Comparison of ENCODE assay signal across 8 cellular contexts in the genomic region with DNA sequence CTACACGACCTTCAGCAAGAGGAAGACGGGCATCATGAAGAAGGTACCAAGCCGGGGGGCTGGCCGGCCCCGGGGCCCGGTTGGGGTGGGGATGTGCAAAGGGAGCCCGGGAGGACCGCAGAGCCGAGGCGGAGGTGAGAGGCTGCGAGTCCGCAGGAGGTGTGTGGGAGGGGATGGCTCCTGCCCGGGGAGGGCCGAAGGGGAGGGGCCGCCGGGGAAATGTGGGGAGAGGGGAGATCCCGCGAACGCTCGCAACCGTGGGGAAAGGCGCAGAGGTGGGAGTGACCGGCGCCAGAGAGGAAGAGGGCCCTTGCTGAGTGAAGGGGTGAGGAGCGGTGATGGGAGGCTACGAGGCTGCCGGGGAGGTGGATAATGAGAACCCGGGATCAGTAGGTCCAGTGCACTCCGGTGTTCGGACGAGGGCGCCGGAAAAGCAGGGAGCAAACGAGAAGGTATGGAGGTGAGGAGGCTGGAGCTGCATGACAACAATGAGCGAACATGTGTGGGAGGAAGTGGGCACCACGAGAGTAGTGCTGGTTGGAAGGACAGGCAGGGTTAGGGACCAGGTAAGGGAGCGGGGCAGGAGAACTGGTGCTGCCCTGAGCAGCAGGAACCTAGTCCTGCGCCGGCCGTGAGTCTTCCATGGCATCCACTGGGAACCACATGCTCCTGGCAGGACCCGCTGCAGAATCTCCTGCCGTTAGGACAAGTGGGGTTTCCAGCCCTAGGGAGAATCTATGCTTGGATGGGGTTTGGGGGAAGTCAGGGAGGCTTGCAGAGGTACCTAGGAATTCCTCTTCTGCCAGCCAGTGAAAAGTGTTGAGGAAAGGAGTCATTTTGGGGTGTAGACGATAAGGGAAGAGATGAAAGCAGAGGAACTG. TPM values are rescaled to one million over a fixed set of nuclear protein-coding genes. Genes with fewer than 3 reads are reported as not detected.
DNase-seq lines count a peak whose midpoint lies in the region; ATAC-seq, FAIRE-seq and TF ChIP-seq lines count a peak whose summit lies in the region.

No MANE protein-coding gene starts in this region.

- H3K9me1 ChIP-seq in keratinocyte (ENCODE audit: control insufficient read depth, extremely low read depth, insufficient read depth, low read length), result no peaks in the 10 kb centered on the region

- DNase-seq in CD8-positive, alpha-beta T cell, result peak; percentile 16 to 66 (median 43)
- DNase-seq in HuH-7.5 (ENCODE audit: low spot score) (peak; percentile 47), T-helper 22 cell (ENCODE audit: low read depth) (peak; percentile 51), MCF 10A (ENCODE audit: unreplicated experiment) (peak; percentile 36), keratinocyte (ENCODE audit: low read depth, low spot score) (no peak), small intestine (peak; percentile 43), NCI-H2107 treated with DMSO at 0.1 percent for 48 hours (lab: John Stamatoyannopoulos, UW; ENCODE audit: unreplicated experiment) (no peak), NCI-H1694 (lab: John Stamatoyannopoulos, UW) (no peak)

- peaks cover 37% of the 10 kb centered on the region for H3K79me2 ChIP-seq in keratinocyte (ENCODE audit: control insufficient read depth, insufficient read depth, low read length)

- peak overlapping the region; percentile 70 for H3K27ac ChIP-seq in CD8-positive, alpha-beta T cell (ENCODE audit: low read depth, low read length)
- peak overlapping the region; percentile 22 for H3K27ac ChIP-seq in keratinocyte (ENCODE audit: control insufficient read depth, insufficient read depth, low read length)
- peak overlapping the region; percentile 83 to 95 for H3K27ac ChIP-seq in small intestine (ENCODE audit: low read depth in 1 of 2, low read length in 1 of 2)

- 1 to 2% (median 2%) methylated on average over 42 to 43 of the region's 43 CpGs for WGBS in small intestine, 3 donors

- no peak for ATAC-seq in CD8-positive, alpha-beta T cell

- H3K9me3 ChIP-seq in CD8-positive, alpha-beta T cell (ENCODE audit: low read length), result no peaks in the 10 kb centered on the region
- H3K9me3 ChIP-seq in keratinocyte (ENCODE audit: control insufficient read depth, low read depth, low read length), result no peaks in the 10 kb centered on the region
- no peaks in the 10 kb centered on the region for H3K9me3 ChIP-seq in small intestine (ENCODE audit: control insufficient read depth, low read depth)

- TF ChIP-seq CTCF in CD8-positive, alpha-beta T cell (IDR thresholded peaks at IDR 0.05), result no peak
- no peak for TF ChIP-seq CTCF in MCF 10A (IDR thresholded peaks at IDR 0.05; ENCODE audit: unreplicated experiment)
- TF ChIP-seq CTCF in keratinocyte (optimal IDR thresholded peaks at IDR 0.05 in 1 of 3, IDR thresholded peaks at IDR 0.05 in 1 of 3, conservative IDR thresholded peaks at IDR 0.05 in 1 of 3; ENCODE audit: extremely low read depth in 1 of 3, insufficient read depth in 2 of 3, low read length in 3 of 3), result no peak

- peaks cover 45% of the 10 kb centered on the region for H3K4me1 Mint-ChIP-seq in CD8-positive, alpha-beta T cell (ENCODE audit: low read depth)
- peaks cover 30% of the 10 kb centered on the region for H3K4me1 Mint-ChIP-seq in MCF 10A (ENCODE audit: insufficient read depth, unreplicated experiment)

- no TSS peak for BruUV-seq in MCF 10A (replicated peaks; lab: Mats Ljungman, UMichigan)

- FAIRE-seq in keratinocyte (lab: Jason Lieb, UNC), result no peak
- FAIRE-seq in small intestine (lab: Jason Lieb, UNC), result no peak

- peak overlapping the region; percentile 95 for H3K27ac Mint-ChIP-seq in CD8-positive, alpha-beta T cell
- peak overlapping the region; percentile 83 for H3K27ac Mint-ChIP-seq in MCF 10A (ENCODE audit: low read depth, unreplicated experiment)

- H4K20me1 ChIP-seq in keratinocyte (ENCODE audit: control insufficient read depth, extremely low read depth, insufficient read depth, low read length), result peaks cover 3% of the 10 kb centered on the region

- peak overlapping the region; percentile 91 for H3K4me3 Mint-ChIP-seq in CD8-positive, alpha-beta T cell
- peak overlapping the region; percentile 87 for H3K4me3 Mint-ChIP-seq in MCF 10A (ENCODE audit: unreplicated experiment)

- no peak overlapping the region for H2AFZ ChIP-seq in keratinocyte (ENCODE audit: control insufficient read depth, low read length)

- H3K36me3 Mint-ChIP-seq in CD8-positive, alpha-beta T cell, result peaks cover 26% of the 10 kb centered on the region
- peaks cover 32% of the 10 kb centered on the region for H3K36me3 Mint-ChIP-seq in MCF 10A (ENCODE audit: insufficient read depth, unreplicated experiment)

- H3K27me3 Mint-ChIP-seq in CD8-positive, alpha-beta T cell (ENCODE audit: low read depth), result no peaks in the 10 kb centered on the region
- no peaks in the 10 kb centered on the region for H3K27me3 Mint-ChIP-seq in MCF 10A (ENCODE audit: insufficient read depth, unreplicated experiment)

- peak overlapping the region; percentile 58 for H3K4me3 ChIP-seq in CD8-positive, alpha-beta T cell (ENCODE audit: low read depth, low read length)
- peak overlapping the region; percentile 49 to 79 (median 78) for H3K4me3 ChIP-seq in keratinocyte (ENCODE audit: control insufficient read depth in 2 of 3, extremely low read depth in 1 of 3, insufficient read depth in 2 of 3, low read depth in 1 of 3, low read length in 3 of 3)
- peak overlapping the region; percentile 92 to 97 for H3K4me3 ChIP-seq in small intestine (ENCODE audit: low read depth in 1 of 2, low read length in 2 of 2)

- H3K4me2 ChIP-seq in keratinocyte (ENCODE audit: control insufficient read depth, extremely low read depth, insufficient read depth, low read depth, low read length), result peak overlapping the region; percentile 95

- CTCF ChIA-PET in CD8-positive, alpha-beta T cell (lab: Charles Lee), result interaction anchor here (1.4 to 1.9 kb wide), 2 partner anchors 29 to 58 kb away, joined by 4 to 6 read pairs; no protein-coding TSS in a partner anchor
- CTCF ChIA-PET in MCF 10A (lab: Yijun Ruan, JAX), result interaction anchor here (0.6 to 1.5 kb wide), 10 partner anchors 20 to 721 kb away, joined by 3 to 7 read pairs (median 3); a partner anchor contains a TSS

- H3K27me3 ChIP-seq in CD8-positive, alpha-beta T cell (ENCODE audit: insufficient read depth, low read length), result no peaks in the 10 kb centered on the region
- H3K27me3 ChIP-seq in keratinocyte (ENCODE audit: control insufficient read depth, extremely low read depth, insufficient read depth, low read length), result no peaks in the 10 kb centered on the region
- no peaks in the 10 kb centered on the region for H3K27me3 ChIP-seq in small intestine (ENCODE audit: control insufficient read depth in 2 of 2, insufficient read depth in 2 of 2, low read length in 2 of 2)

- intact Hi-C loops in CD8-positive, alpha-beta T cell (cut with DNase I, micrococcal nuclease), result loop anchor here (5.0 to 10.0 kb wide), 8 partner anchors 255 to 1438 kb away; a partner anchor contains a TSS
- intact Hi-C loops in MCF 10A (cut with micrococcal nuclease), result loop anchor here (5.0 kb wide), 1 partner anchor 345 kb away; a partner anchor contains a TSS

- peaks cover 40% of the 10 kb centered on the region for H3K4me1 ChIP-seq in CD8-positive, alpha-beta T cell (ENCODE audit: insufficient read depth, low read length)
- H3K4me1 ChIP-seq in keratinocyte (ENCODE audit: control insufficient read depth, extremely low read depth, insufficient read depth, low read length), result peaks cover 26% of the 10 kb centered on the region
- H3K4me1 ChIP-seq in small intestine (ENCODE audit: control insufficient read depth in 2 of 2, insufficient read depth in 1 of 2, low read depth in 1 of 2, low read length in 1 of 2), result peaks cover 5 to 7% of the 10 kb centered on the region in 2 donors

- dilution Hi-C loops in keratinocyte (cut with MboI; ENCODE audit: extremely low pct_ligation_motif_present, low sequenced_read_pairs), result no loop called here

- POLR2A ChIA-PET in CD8-positive, alpha-beta T cell (lab: Charles Lee), result interaction anchor here (0.7 to 2.5 kb wide), 7 partner anchors 9 to 290 kb away, joined by 3 to 8 read pairs (median 4); a partner anchor contains a TSS
- POLR2A ChIA-PET in MCF 10A (lab: Yijun Ruan, JAX), result interaction anchor here (0.5 to 6.1 kb wide), 23 partner anchors 9 to 1268 kb away, joined by 3 to 44 read pairs (median 4); a partner anchor contains a TSS

- no peaks in the 10 kb centered on the region for H3K9me3 Mint-ChIP-seq in CD8-positive, alpha-beta T cell
- no peaks in the 10 kb centered on the region for H3K9me3 Mint-ChIP-seq in MCF 10A (ENCODE audit: unreplicated experiment)

- peak overlapping the region; percentile 81 for H3K9ac ChIP-seq in keratinocyte (ENCODE audit: control insufficient read depth, extremely low read depth, insufficient read depth, low read length)

- peaks cover 10% of the 10 kb centered on the region for H3K36me3 ChIP-seq in CD8-positive, alpha-beta T cell (ENCODE audit: insufficient read depth, low read length)
- peaks cover 14 to 17% of the 10 kb centered on the region in 2 experiments for H3K36me3 ChIP-seq in keratinocyte (ENCODE audit: control insufficient read depth in 2 of 2, extremely low read depth in 1 of 2, insufficient read depth in 2 of 2, low read length in 2 of 2)
- H3K36me3 ChIP-seq in small intestine (ENCODE audit: control insufficient read depth in 2 of 2, insufficient read depth in 2 of 2, low read length in 2 of 2), result peaks cover 2 to 4% of the 10 kb centered on the region in 2 donors

RNA-seq across cellular contexts. Expression of a gene that starts 1.3 kb away (rescaled TPM):
- total RNA-seq in CD8-positive, alpha-beta T cell, result 10 to 100 TPM; 26.1 TPM
- 29.7 and 32.1 TPM in 2 replicates for total RNA-seq in MCF 10A (2022)
- polyA plus RNA-seq in keratinocyte (26.0 to 39.2 TPM (median 28.5 TPM) in 3 replicates), small intestine (10 to 100 TPM in 2 of 3 donors, 1 to 10 TPM in 1; 8.9 to 24.0 (median 10.8) TPM)
- polyA plus RNA-seq in keratinocyte (2011; ENCODE audit: low read depth), result 1.7 TPM
- 26.7 and 39.0 TPM in 2 replicates for polyA plus RNA-seq in keratinocyte (2011; cell fraction: cytosol; rRNA removed)
- 36.4 and 40.4 TPM in 2 replicates for polyA plus RNA-seq in keratinocyte (2011; cell fraction: nucleus; rRNA removed)
- polyA plus RNA-seq in keratinocyte (2012; ENCODE audit: low replicate concordance), result 14.9 and 28.2 TPM in 2 replicates
- polyA minus RNA-seq in keratinocyte, result 41.7 to 91.8 TPM (median 51.9 TPM) in 3 replicates
- polyA minus RNA-seq in keratinocyte (2011; cell fraction: cytosol; rRNA and poly(A)+ RNA removed), result 43.2 TPM
- polyA minus RNA-seq in keratinocyte (2011; cell fraction: nucleus; rRNA and poly(A)+ RNA removed), result 21.7 and 24.4 TPM in 2 replicates

RNA-seq across cellular contexts. Expression of a gene that starts 9.6 kb away (rescaled TPM):
- 10 to 100 TPM; 72.0 to 77.2 TPM for total RNA-seq in CD8-positive, alpha-beta T cell
- 39.6 and 42.8 TPM in 2 replicates for total RNA-seq in MCF 10A (2022)
- polyA plus RNA-seq in keratinocyte, result 19.0 to 23.0 TPM (median 21.6 TPM) in 3 replicates
- 92.8 TPM for polyA plus RNA-seq in keratinocyte (2011; ENCODE audit: low read depth)
- 7.7 and 10.8 TPM in 2 replicates for polyA plus RNA-seq in keratinocyte (2011; cell fraction: cytosol; rRNA removed)
- polyA plus RNA-seq in keratinocyte (2011; cell fraction: nucleus; rRNA removed), result 167 and 182 TPM in 2 replicates
- 21.1 and 53.9 TPM in 2 replicates for polyA plus RNA-seq in keratinocyte (2012; ENCODE audit: low replicate concordance)
- 28.1 to 39.9 TPM (median 28.5 TPM) in 3 replicates for polyA minus RNA-seq in keratinocyte
- polyA minus RNA-seq in keratinocyte (2011; cell fraction: cytosol; rRNA and poly(A)+ RNA removed), result 10.2 TPM
- 41.5 and 43.8 TPM in 2 replicates for polyA minus RNA-seq in keratinocyte (2011; cell fraction: nucleus; rRNA and poly(A)+ RNA removed)
- 10 to 100 TPM; 22.2 to 86.2 (median 66.0) TPM for polyA plus RNA-seq in small intestine

RNA-seq across cellular contexts. Expression of a gene that starts 56.9 kb away (rescaled TPM):
- 10 to 100 TPM; 19.6 to 26.8 TPM for total RNA-seq in CD8-positive, alpha-beta T cell
- total RNA-seq in MCF 10A (2022), result 52.5 and 91.0 TPM in 2 replicates
- polyA plus RNA-seq in keratinocyte (57.1 to 98.6 TPM (median 73.9 TPM) in 3 replicates), small intestine (100 to 1,000 TPM; 313 to 370 (median 340) TPM)
- polyA plus RNA-seq in keratinocyte (2011; ENCODE audit: low read depth), result 20.1 TPM
- polyA plus RNA-seq in keratinocyte (2011; cell fraction: cytosol; rRNA removed), result 34.0 and 80.6 TPM in 2 replicates
- 33.7 and 38.8 TPM in 2 replicates for polyA plus RNA-seq in keratinocyte (2011; cell fraction: nucleus; rRNA removed)
- polyA plus RNA-seq in keratinocyte (2012; ENCODE audit: low replicate concordance), result 49.4 and 94.9 TPM in 2 replicates
- 14.7 to 16.6 TPM (median 14.9 TPM) in 3 replicates for polyA minus RNA-seq in keratinocyte
- 38.4 TPM for polyA minus RNA-seq in keratinocyte (2011; cell fraction: cytosol; rRNA and poly(A)+ RNA removed)
- polyA minus RNA-seq in keratinocyte (2011; cell fraction: nucleus; rRNA and poly(A)+ RNA removed), result 6.3 and 10.6 TPM in 2 replicates

Comparison
In these comparisons a context has a peak if more than half of its experiments do, and no peak if none do; other contexts are left out.
1. DNase-seq: peak in CD8-positive, alpha-beta T cell (7 of 7), HuH-7.5 (single experiment), T-helper 22 cell (single experiment), MCF 10A (single experiment) and small intestine (single experiment); none in keratinocyte (single experiment), NCI-H2107 treated with DMSO at 0.1 percent for 48 hours (single experiment) and NCI-H1694 (single experiment).
2. H3K27ac ChIP-seq: peak in every context shown above with its lines; median percentile 89 in small intestine; 70 in CD8-positive, alpha-beta T cell; 22 in keratinocyte.
3. Peak in every context shown above with its lines, with median percentiles within 50 percentile points of each other: H3K4me3 ChIP-seq.